Comparison of ENCODE assay signal across 8 cellular contexts in the genomic region with DNA sequence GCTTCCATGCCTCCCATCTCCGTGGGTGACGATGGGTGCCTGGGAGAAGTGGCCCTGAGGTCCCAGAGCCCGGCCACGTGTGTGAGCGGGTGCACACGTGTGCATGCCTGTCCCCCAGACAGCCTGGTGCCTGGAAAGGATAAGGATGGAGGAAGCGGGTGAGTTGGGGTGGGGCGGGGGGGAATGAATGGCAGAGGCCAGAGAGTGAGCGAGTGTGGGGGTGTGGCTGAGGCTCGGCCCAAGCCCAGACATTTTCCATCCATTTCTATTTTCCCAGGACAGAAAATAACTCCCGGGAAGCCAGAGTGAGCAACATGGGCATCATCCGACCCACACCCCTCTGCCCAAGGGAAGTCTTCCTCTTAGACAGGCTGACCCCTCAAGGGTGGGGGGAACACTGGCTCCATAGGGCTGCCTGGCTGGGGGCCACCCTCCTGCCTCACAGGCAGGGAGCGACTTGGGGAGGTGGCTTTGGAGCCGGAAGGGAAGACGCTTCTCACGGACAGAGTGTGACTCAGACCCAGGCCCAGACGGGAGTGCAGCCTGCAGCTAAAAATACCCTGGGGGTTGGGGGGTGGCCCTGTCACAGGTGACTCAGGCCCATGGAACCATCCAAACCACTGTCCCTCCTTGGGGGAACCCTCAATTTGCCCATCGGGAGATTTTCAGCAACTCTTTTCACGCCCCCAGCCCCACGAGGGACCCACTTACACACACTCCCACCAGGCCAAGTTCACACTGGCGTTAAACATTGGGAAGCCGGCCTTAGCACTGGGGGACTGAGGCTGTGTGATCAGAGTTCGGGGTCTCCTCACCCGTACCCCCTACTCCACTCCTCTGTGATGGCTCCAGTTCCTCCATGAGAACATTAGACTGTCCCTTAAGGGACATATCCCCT. TPM values are rescaled to one million over a fixed set of nuclear protein-coding genes. Genes with fewer than 3 reads are reported as not detected.
DNase-seq lines count a peak whose midpoint lies in the region; ATAC-seq, FAIRE-seq and TF ChIP-seq lines count a peak whose summit lies in the region.
"Not testable (repeated sequence)": the region's sequence is repeated elsewhere in the genome, so short reads cannot be mapped to it uniquely, and the experiment has no call there.

No MANE protein-coding gene starts in this region.

- 95% methylated on average over 3 of the region's 24 CpGs; no CpG with 5 or more reads in 1 of the 2 experiments for WGBS in mesodermal cell (ENCODE audit: insufficient coverage in 2 of 2), 2 experiments

- not testable (repeated sequence) for H3K4me1 ChIP-seq in DND-41 (ENCODE audit: insufficient read depth, low read length); fibroblast of lung (ENCODE audit: control insufficient read depth, extremely low read depth, insufficient read depth, low read length); mesodermal cell (ENCODE audit: control insufficient read depth, insufficient read depth, low read length, poor library complexity, severe bottlenecking); tibial artery

- not testable (repeated sequence) for H3K36me3 Mint-ChIP-seq in activated T-helper 17 cell treated with anti-CD3 and anti-CD28 coated beads, Interleukin-2, amount 50 U/mL, for 72 hours (ENCODE audit: low read depth)

- not testable (repeated sequence) for H3K27ac ChIP-seq in DND-41 (ENCODE audit: low read length)
- H3K27ac ChIP-seq in fibroblast of lung (ENCODE audit: insufficient read depth, low read length) (peak overlapping the region; percentile 47), mesodermal cell (ENCODE audit: low read depth, low read length, severe bottlenecking) (peak overlapping the region; percentile 57), tibial artery (peak overlapping the region; percentile 42 to 58)

- H3K4me2 ChIP-seq in DND-41 (ENCODE audit: insufficient read depth, low read length); fibroblast of lung (ENCODE audit: extremely low read depth, insufficient read depth, low read length): not testable (repeated sequence)

- H3K36me3 ChIP-seq in DND-41 (ENCODE audit: insufficient read depth, low read length); fibroblast of lung (ENCODE audit: control insufficient read depth, insufficient read depth, low read length); mesodermal cell (ENCODE audit: control insufficient read depth, insufficient read depth, low read length); tibial artery: not testable (repeated sequence)

- H3K79me2 ChIP-seq in DND-41 (ENCODE audit: insufficient read depth, low read length); fibroblast of lung (ENCODE audit: control insufficient read depth, insufficient read depth, low read length): not testable (repeated sequence)

- ATAC-seq in DND-41 (ENCODE audit: insufficient read depth, low read depth) (0 out of 3 replicates have a peak, but pooled peaks have one; percentile 5), left ventricle myocardium superior (peak; percentile 25)
- peak; percentile 16 for ATAC-seq in activated T-helper 17 cell treated with anti-CD3 and anti-CD28 coated beads, Interleukin-2, amount 50 U/mL, for 72 hours (replicated peaks)
- not testable (repeated sequence) for ATAC-seq in sciatic nerve

- H3K9me3 Mint-ChIP-seq in activated T-helper 17 cell treated with anti-CD3 and anti-CD28 coated beads, Interleukin-2, amount 50 U/mL, for 72 hours = not testable (repeated sequence)

- H3K4me3 Mint-ChIP-seq in activated T-helper 17 cell treated with anti-CD3 and anti-CD28 coated beads, Interleukin-2, amount 50 U/mL, for 72 hours = not testable (repeated sequence)

- not testable (repeated sequence) for H3K9ac ChIP-seq in DND-41 (ENCODE audit: low read depth, low read length); fibroblast of lung (ENCODE audit: insufficient read depth, low read length)

- not testable (repeated sequence) for H3K9me3 ChIP-seq in DND-41 (ENCODE audit: insufficient read depth, low read length, severe bottlenecking); fibroblast of lung (ENCODE audit: control insufficient read depth, insufficient read depth, low read depth, low read length); mesodermal cell (ENCODE audit: control insufficient read depth, low read length); tibial artery

- H3K4me1 Mint-ChIP-seq in activated T-helper 17 cell treated with anti-CD3 and anti-CD28 coated beads, Interleukin-2, amount 50 U/mL, for 72 hours = not testable (repeated sequence)

- peak; percentile 55 for FAIRE-seq in RCC 7860 (lab: Jason Lieb, UNC)

- not testable (repeated sequence) for DNase-seq in DND-41; RCC 7860 (ENCODE audit: low spot score); fibroblast of lung (ENCODE audit: low read depth in 2 of 2)
- DNase-seq in left ventricle myocardium superior (peak; percentile 19), sciatic nerve (ENCODE audit: low spot score) (peak; percentile 57), tibial artery (peak in 1 of 2 donors; percentile 51)

- H3K27me3 Mint-ChIP-seq in activated T-helper 17 cell treated with anti-CD3 and anti-CD28 coated beads, Interleukin-2, amount 50 U/mL, for 72 hours = not testable (repeated sequence)

- not testable (repeated sequence) for H2AFZ ChIP-seq in DND-41 (ENCODE audit: low read depth, low read length); fibroblast of lung (ENCODE audit: low read length)

- H3K27me3 ChIP-seq in DND-41 (ENCODE audit: insufficient read depth, low read length, poor library complexity); fibroblast of lung (ENCODE audit: control insufficient read depth, insufficient read depth, low read length); tibial artery: not testable (repeated sequence)

- TF ChIP-seq CTCF in DND-41 (IDR thresholded peaks at IDR 0.05; ENCODE audit: borderline replicate concordance, extremely low read depth, low read length, poor library complexity, severe bottlenecking); fibroblast of lung (conservative IDR thresholded peaks at IDR 0.05 in 1 of 2, IDR thresholded peaks at IDR 0.05 in 1 of 2; ENCODE audit: low read depth in 1 of 2, low read length in 2 of 2); tibial artery (IDR thresholded peaks at IDR 0.05): not testable (repeated sequence)

- H4K20me1 ChIP-seq in DND-41 (ENCODE audit: insufficient read depth, low read length); fibroblast of lung (ENCODE audit: control insufficient read depth, extremely low read depth, insufficient read depth, low read length): not testable (repeated sequence)

- H3K27ac Mint-ChIP-seq in activated T-helper 17 cell treated with anti-CD3 and anti-CD28 coated beads, Interleukin-2, amount 50 U/mL, for 72 hours = not testable (repeated sequence)

- not testable (repeated sequence) for H3K4me3 ChIP-seq in DND-41 (ENCODE audit: low read depth in 1 of 2, low read length in 2 of 2); fibroblast of lung (replicated peaks in 1 of 4; ENCODE audit: control extremely low read depth in 1 of 4, insufficient read depth in 1 of 4, low read depth in 3 of 4, low read length in 4 of 4); mesodermal cell (ENCODE audit: extremely low read depth, insufficient read depth, low read length, poor library complexity, severe bottlenecking); tibial artery

- intact Hi-C loops in left ventricle myocardium superior (cut with micrococcal nuclease); sciatic nerve (cut with DNase I); tibial artery (cut with DNase I; ENCODE audit: low total_unique reads): not testable (repeated sequence)

RNA-seq across cellular contexts. Expression of gene RASA4B, which starts 12.0 kb away (rescaled TPM):
- 10 to 100 TPM; 14.1 to 23.3 TPM for total RNA-seq in activated T-helper 17 cell treated with anti-CD3 and anti-CD28 coated beads, Interleukin-2, amount 50 U/mL, for 72 hours
- total RNA-seq in fibroblast of lung (1.5 and 2.1 TPM in 2 replicates), left ventricle myocardium superior (7.5 TPM), sciatic nerve (59.3 TPM)
- 0.68 and 1.4 TPM in 2 replicates for polyA plus RNA-seq in fibroblast of lung
- polyA plus RNA-seq in fibroblast of lung (2012) = 2.5 and 4.8 TPM in 2 replicates
- polyA minus RNA-seq in fibroblast of lung (ENCODE audit: low replicate concordance) = 3.6 TPM in 1 of 2 replicates, not detected in the other
- 10.6 TPM for polyA plus RNA-seq in mesodermal cell (2013, experiment 1 of 2)
- 8.6 TPM for polyA plus RNA-seq in mesodermal cell (2013, experiment 2 of 2)

RNA-seq across cellular contexts. Expression of gene POLR2J, which starts 26.8 kb away (rescaled TPM):
- total RNA-seq in activated T-helper 17 cell treated with anti-CD3 and anti-CD28 coated beads, Interleukin-2, amount 50 U/mL, for 72 hours = 10 to 100 TPM; 63.5 to 74.2 TPM
- 27.0 and 37.2 TPM in 2 replicates for total RNA-seq in fibroblast of lung
- 55.3 and 91.2 TPM in 2 replicates for polyA plus RNA-seq in fibroblast of lung
- polyA plus RNA-seq in fibroblast of lung (2012) = 67.2 and 94.6 TPM in 2 replicates
- polyA minus RNA-seq in fibroblast of lung (ENCODE audit: low replicate concordance) = 8.0 and 13.8 TPM in 2 replicates
- 49.6 TPM for total RNA-seq in left ventricle myocardium superior
- polyA plus RNA-seq in mesodermal cell (2013, experiment 1 of 2) = 78.0 TPM
- polyA plus RNA-seq in mesodermal cell (2013, experiment 2 of 2) = 70.1 TPM
- total RNA-seq in sciatic nerve = 31.6 TPM

RNA-seq across cellular contexts. Expression of gene UPK3BL2, which starts 38.0 kb away (rescaled TPM):
- total RNA-seq in activated T-helper 17 cell treated with anti-CD3 and anti-CD28 coated beads, Interleukin-2, amount 50 U/mL, for 72 hours = 10 to 100 TPM; 21.4 to 45.7 TPM
- 1.0 and 3.8 TPM in 2 replicates for total RNA-seq in fibroblast of lung
- 1.4 and 1.9 TPM in 2 replicates for polyA plus RNA-seq in fibroblast of lung
- polyA plus RNA-seq in fibroblast of lung (2012) = 0.84 and 1.0 TPM in 2 replicates
- polyA minus RNA-seq in fibroblast of lung (ENCODE audit: low replicate concordance) = 0.33 TPM in 1 of 2 replicates, not detected in the other
- total RNA-seq in left ventricle myocardium superior = 2.9 TPM
- polyA plus RNA-seq in mesodermal cell (2013, experiment 1 of 2) = 8.0 TPM
- polyA plus RNA-seq in mesodermal cell (2013, experiment 2 of 2) = 8.4 TPM
- total RNA-seq in sciatic nerve = 31.6 TPM

RNA-seq across cellular contexts. Expression of gene LRWD1, which starts 40.8 kb away (rescaled TPM):
- total RNA-seq in activated T-helper 17 cell treated with anti-CD3 and anti-CD28 coated beads, Interleukin-2, amount 50 U/mL, for 72 hours = 10 to 100 TPM; 14.8 to 20.6 TPM
- total RNA-seq in fibroblast of lung = 14.5 and 18.7 TPM in 2 replicates
- 7.4 and 12.1 TPM in 2 replicates for polyA plus RNA-seq in fibroblast of lung
- polyA plus RNA-seq in fibroblast of lung (2012) = 10.0 and 16.9 TPM in 2 replicates
- 12.9 and 18.0 TPM in 2 replicates for polyA minus RNA-seq in fibroblast of lung (ENCODE audit: low replicate concordance)
- total RNA-seq in left ventricle myocardium superior = 10.4 TPM
- polyA plus RNA-seq in mesodermal cell (2013, experiment 1 of 2) = 19.5 TPM
- 15.8 TPM for polyA plus RNA-seq in mesodermal cell (2013, experiment 2 of 2)
- total RNA-seq in sciatic nerve = 11.1 TPM

RNA-seq across cellular contexts. Expression of gene ALKBH4, which starts 40.9 kb away (rescaled TPM):
- total RNA-seq in activated T-helper 17 cell treated with anti-CD3 and anti-CD28 coated beads, Interleukin-2, amount 50 U/mL, for 72 hours = 1 to 10 TPM; 9.0 to 9.2 TPM
- total RNA-seq in fibroblast of lung (11.6 and 13.2 TPM in 2 replicates), left ventricle myocardium superior (4.5 TPM), sciatic nerve (8.6 TPM)
- 3.7 and 4.3 TPM in 2 replicates for polyA plus RNA-seq in fibroblast of lung
- polyA plus RNA-seq in fibroblast of lung (2012) = 6.8 and 9.4 TPM in 2 replicates
- 3.7 and 9.0 TPM in 2 replicates for polyA minus RNA-seq in fibroblast of lung (ENCODE audit: low replicate concordance)
- polyA plus RNA-seq in mesodermal cell (2013, experiment 1 of 2) = 8.7 TPM
- polyA plus RNA-seq in mesodermal cell (2013, experiment 2 of 2) = 7.1 TPM
